Comparison of ENCODE assay signal across 20 cellular contexts in the genomic region with DNA sequence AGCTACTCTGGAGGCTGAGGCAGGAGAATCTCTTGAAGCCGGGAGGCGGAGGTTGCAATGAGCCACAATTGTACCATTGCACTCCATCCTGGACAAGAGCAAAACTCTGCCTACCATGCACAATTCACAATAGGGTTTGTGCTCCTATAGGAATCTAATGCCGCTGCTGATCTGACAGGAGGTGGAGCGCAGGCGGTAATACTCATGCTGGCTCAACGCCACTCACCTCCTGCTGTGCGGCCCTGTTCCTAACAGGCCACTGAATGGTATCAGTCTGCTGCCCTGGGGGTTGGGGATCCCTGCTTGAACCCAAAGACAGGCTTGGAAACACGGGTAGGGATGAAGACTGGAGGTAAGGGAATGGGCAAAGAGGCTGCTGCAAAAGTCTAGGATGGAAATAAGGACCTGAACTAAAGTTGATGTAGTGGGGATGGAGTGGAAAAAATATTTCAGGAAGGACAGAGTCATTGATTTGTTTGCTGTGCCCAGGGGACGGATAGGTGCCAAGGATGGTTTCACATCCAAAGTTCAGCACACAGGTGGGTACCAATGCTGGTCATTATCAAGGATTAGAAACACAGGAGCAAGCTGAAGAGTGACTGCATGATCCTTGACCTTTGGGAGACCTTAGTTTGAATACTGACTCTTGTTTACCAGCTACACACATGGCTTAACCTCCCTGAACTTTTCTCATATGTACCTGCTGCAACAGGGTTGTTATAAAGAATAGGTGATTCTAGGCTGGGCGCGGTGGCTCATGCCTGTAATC. TPM values are rescaled to one million over a fixed set of nuclear protein-coding genes. Genes with fewer than 3 reads are reported as not detected.
DNase-seq lines count a peak whose midpoint lies in the region; ATAC-seq and TF ChIP-seq lines count a peak whose summit lies in the region.
"Had no signal": no experiment of that assay in that cellular context is flagged by ENCODE, and none has a peak within 500 bp of the region (broad histone marks: within the 10 kb centered on the region; RNA-seq: fewer than 3 reads in every experiment).

No MANE protein-coding gene starts in this region.

- no peaks in the 10 kb centered on the region for H3K27me3 Mint-ChIP-seq in CD4-positive, alpha-beta T cell
- H3K27me3 Mint-ChIP-seq in CD8-positive, alpha-beta memory T cell = peaks cover 3% of the 10 kb centered on the region in 2 donors
- H3K27me3 Mint-ChIP-seq in activated T-helper 2 cell treated with anti-CD3 and anti-CD28 coated beads, Interferon-gamma antibody, Interleukin-2, Interleukin-4, amounts not matched to agents 10 μg/mL and 5 μg/mL and 100 μg/mL, durations not matched to agents 14 hours and 24 hours and 36 hours (ENCODE audit: low read depth) = no peaks in the 10 kb centered on the region
- H3K27me3 Mint-ChIP-seq in naive B cell = no peaks in the 10 kb centered on the region

- H3K9me3 Mint-ChIP-seq in CD4-positive, alpha-beta T cell = no peaks in the 10 kb centered on the region
- no peaks in the 10 kb centered on the region for H3K9me3 Mint-ChIP-seq in CD8-positive, alpha-beta memory T cell
- no peaks in the 10 kb centered on the region for H3K9me3 Mint-ChIP-seq in activated T-helper 2 cell treated with anti-CD3 and anti-CD28 coated beads, Interferon-gamma antibody, Interleukin-2, Interleukin-4, amounts not matched to agents 10 μg/mL and 5 μg/mL and 100 μg/mL, durations not matched to agents 14 hours and 24 hours and 36 hours
- H3K9me3 Mint-ChIP-seq in naive B cell = no peaks in the 10 kb centered on the region
- H3K9me3 Mint-ChIP-seq: dendritic cell treated with granulocyte-macrophage colony-stimulating factor and Interleukin-4, amounts not matched to agents 40 ng/mL and 50 ng/mL, for 4 days had no signal

- peaks cover 6% of the 10 kb centered on the region for H3K36me3 ChIP-seq in CD8-positive, alpha-beta memory T cell (ENCODE audit: insufficient read depth, low read length)
- H3K36me3 ChIP-seq in prostate gland (no peaks in the 10 kb centered on the region), transverse colon (peaks cover 0 to 6% (median 0%) of the 10 kb centered on the region in 4 donors)

- peaks cover 14% of the 10 kb centered on the region for H3K4me1 ChIP-seq in CD8-positive, alpha-beta memory T cell (ENCODE audit: insufficient read depth, low read length)
- H3K4me1 ChIP-seq in prostate gland (replicated peaks) = no peaks in the 10 kb centered on the region
- peaks cover 6 to 12% (median 7%) of the 10 kb centered on the region in 4 donors for H3K4me1 ChIP-seq in transverse colon
- H3K4me1 ChIP-seq: SJCRH30 had no signal

- H3K4me3 ChIP-seq in CD8-positive, alpha-beta memory T cell (ENCODE audit: low read length) = no peak overlapping the region
- H3K4me3 ChIP-seq in prostate gland (no peak overlapping the region), transverse colon (no peak overlapping the region)
- H3K4me3 ChIP-seq: BLaER1, gastroesophageal sphincter, SJCRH30, smooth muscle cell had no signal

- no peak for TF ChIP-seq EP300 in transverse colon (IDR thresholded peaks at IDR 0.05; ENCODE audit: low read depth)

- peaks cover 26% of the 10 kb centered on the region for H3K36me3 Mint-ChIP-seq in CD4-positive, alpha-beta T cell (ENCODE audit: low read depth)
- H3K36me3 Mint-ChIP-seq in CD8-positive, alpha-beta memory T cell = peaks cover 4 to 37% (median 6%) of the 10 kb centered on the region in 3 donors
- H3K36me3 Mint-ChIP-seq in activated T-helper 2 cell treated with anti-CD3 and anti-CD28 coated beads, Interferon-gamma antibody, Interleukin-2, Interleukin-4, amounts not matched to agents 10 μg/mL and 5 μg/mL and 100 μg/mL, durations not matched to agents 14 hours and 24 hours and 36 hours (ENCODE audit: low read depth) = peaks cover 41% of the 10 kb centered on the region
- peaks cover 0 to 7% of the 10 kb centered on the region in 2 donors for H3K36me3 Mint-ChIP-seq in naive B cell

- TF ChIP-seq POLR2A in prostate gland (IDR thresholded peaks at IDR 0.05) (no peak), transverse colon (IDR thresholded peaks at IDR 0.05) (no peak)

- 93% methylated on average over 11 of the region's 11 CpGs for WGBS in prostate gland
- 60 to 92% methylated on average over 1 to 11 of the region's 11 CpGs for WGBS in transverse colon (ENCODE audit: low coverage in 1 of 2), 2 donors

- H3K27ac ChIP-seq in CD4-positive, alpha-beta T cell (ENCODE audit: low read depth, low read length) = no peak overlapping the region
- no peak overlapping the region for H3K27ac ChIP-seq in CD8-positive, alpha-beta memory T cell (ENCODE audit: low read depth, low read length)
- H3K27ac ChIP-seq in prostate gland (no peak overlapping the region), transverse colon (no peak overlapping the region)
- H3K27ac ChIP-seq: BLaER1, gastroesophageal sphincter, SJCRH30 had no signal

- H3K27me3 ChIP-seq in CD4-positive, alpha-beta T cell (ENCODE audit: control insufficient read depth, insufficient read depth, low read length) = no peaks in the 10 kb centered on the region
- no peaks in the 10 kb centered on the region for H3K27me3 ChIP-seq in CD8-positive, alpha-beta memory T cell (ENCODE audit: insufficient read depth, low read length, poor library complexity, severe bottlenecking)
- H3K27me3 ChIP-seq in prostate gland (replicated peaks; ENCODE audit: insufficient read depth) (no peaks in the 10 kb centered on the region), transverse colon (no peaks in the 10 kb centered on the region)
- H3K27me3 ChIP-seq: BLaER1, gastroesophageal sphincter, SJCRH30 had no signal

- intact Hi-C loops in CD4-positive, alpha-beta T cell (cut with DNase I, micrococcal nuclease) = loop anchor here (5.0 kb wide), 2 partner anchors 98 to 587 kb away; partner anchors contain the start of genes LANCL2 (in 2 of the 2), CCT6A (in 1 of the 2) and PSPH (in 1 of the 2)
- intact Hi-C loops in activated T-helper 2 cell treated with anti-CD3 and anti-CD28 coated beads, Interferon-gamma antibody, Interleukin-2, Interleukin-4, amounts not matched to agents 10 μg/mL and 5 μg/mL and 100 μg/mL, durations not matched to agents 14 hours and 24 hours and 36 hours (cut with micrococcal nuclease) = loop anchor here (5.0 kb wide), 1 partner anchor 587 kb away; the partner anchor contains the start of gene LANCL2
- intact Hi-C loops in prostate gland (cut with DNase I) (no loop called here), transverse colon (cut with DNase I; ENCODE audit: low total_unique reads) (no loop called here)

- CTCF ChIA-PET in CD4-positive, alpha-beta T cell (lab: Charles Lee) = no interaction called here
- CTCF ChIA-PET in CD8-positive, alpha-beta memory T cell (lab: Charles Lee) = no interaction called here

- H3K9me3 ChIP-seq in CD4-positive, alpha-beta T cell (ENCODE audit: control insufficient read depth, low read length) = no peaks in the 10 kb centered on the region
- H3K9me3 ChIP-seq in CD8-positive, alpha-beta memory T cell (ENCODE audit: low read length) = no peaks in the 10 kb centered on the region
- H3K9me3 ChIP-seq in prostate gland (no peaks in the 10 kb centered on the region), transverse colon (no peaks in the 10 kb centered on the region)
- H3K9me3 ChIP-seq: BLaER1, gastroesophageal sphincter, SJCRH30 had no signal

- in situ Hi-C loops in transverse colon (cut with MboI; ENCODE audit: low pct_ligation_motif_present in 1 of 4, low pct_unique_long_range_greater_than_20kb in 1 of 4, low sequenced_read_pairs in 3 of 4) = loop anchor here (10.0 to 25.0 kb wide), 2 partner anchors 69 to 317 kb away; partner anchors contain the start of gene ZNF713 (in 1 of the 4)

- no peak for ATAC-seq in CD4-positive, alpha-beta T cell (ENCODE audit: poor library complexity)
- no peak for ATAC-seq in naive B cell (ENCODE audit: low read depth in 2 of 2)
- ATAC-seq: gastroesophageal sphincter had no signal

- H3K27ac Mint-ChIP-seq in CD4-positive, alpha-beta T cell = peak overlapping the region; percentile 92
- peak overlapping the region in 5 of 8 donors; percentile 0 to 93 (median 66) for H3K27ac Mint-ChIP-seq in CD8-positive, alpha-beta memory T cell
- H3K27ac Mint-ChIP-seq in activated T-helper 2 cell treated with anti-CD3 and anti-CD28 coated beads, Interferon-gamma antibody, Interleukin-2, Interleukin-4, amounts not matched to agents 10 μg/mL and 5 μg/mL and 100 μg/mL, durations not matched to agents 14 hours and 24 hours and 36 hours = no peak overlapping the region
- H3K27ac Mint-ChIP-seq in naive B cell = peak overlapping the region in 4 of 6 donors; percentile 18 to 73 (median 54)
- H3K27ac Mint-ChIP-seq: dendritic cell treated with granulocyte-macrophage colony-stimulating factor and Interleukin-4, amounts not matched to agents 40 ng/mL and 50 ng/mL, for 4 days had no signal

- POLR2A ChIA-PET in CD4-positive, alpha-beta T cell (lab: Charles Lee) = no interaction called here
- POLR2A ChIA-PET in CD8-positive, alpha-beta memory T cell (lab: Charles Lee) = no interaction called here

- H3K4me1 Mint-ChIP-seq in CD4-positive, alpha-beta T cell (ENCODE audit: low read depth) = peaks cover 26% of the 10 kb centered on the region
- peaks cover 20 to 32% (median 29%) of the 10 kb centered on the region in 3 donors for H3K4me1 Mint-ChIP-seq in CD8-positive, alpha-beta memory T cell
- H3K4me1 Mint-ChIP-seq in activated T-helper 2 cell treated with anti-CD3 and anti-CD28 coated beads, Interferon-gamma antibody, Interleukin-2, Interleukin-4, amounts not matched to agents 10 μg/mL and 5 μg/mL and 100 μg/mL, durations not matched to agents 14 hours and 24 hours and 36 hours (ENCODE audit: low read depth) = peaks cover 8% of the 10 kb centered on the region
- H3K4me1 Mint-ChIP-seq in naive B cell = peaks cover 16 to 30% (median 24%) of the 10 kb centered on the region in 3 donors

- peak overlapping the region; percentile 94 for H3K4me3 Mint-ChIP-seq in CD4-positive, alpha-beta T cell
- peak overlapping the region; percentile 88 to 94 (median 93) for H3K4me3 Mint-ChIP-seq in CD8-positive, alpha-beta memory T cell
- H3K4me3 Mint-ChIP-seq in activated T-helper 2 cell treated with anti-CD3 and anti-CD28 coated beads, Interferon-gamma antibody, Interleukin-2, Interleukin-4, amounts not matched to agents 10 μg/mL and 5 μg/mL and 100 μg/mL, durations not matched to agents 14 hours and 24 hours and 36 hours (ENCODE audit: low read depth) = peak overlapping the region; percentile 90
- H3K4me3 Mint-ChIP-seq in naive B cell = peak overlapping the region in 7 of 8 donors; percentile 40 to 98 (median 97)
- H3K4me3 Mint-ChIP-seq: dendritic cell treated with granulocyte-macrophage colony-stimulating factor and Interleukin-4, amounts not matched to agents 40 ng/mL and 50 ng/mL, for 4 days had no signal

- TF ChIP-seq CTCF in CD4-positive, alpha-beta T cell (IDR thresholded peaks at IDR 0.05) = no peak
- no peak for TF ChIP-seq CTCF in prostate gland (IDR thresholded peaks at IDR 0.05)
- no peak for TF ChIP-seq CTCF in transverse colon (IDR thresholded peaks at IDR 0.05)

- DNase-seq in CD4-positive, alpha-beta T cell = no peak
- DNase-seq in CD8-positive, alpha-beta memory T cell = no peak
- no peak for DNase-seq in activated T-helper 2 cell treated with anti-CD3 and anti-CD28 coated beads, Interferon-gamma antibody, Interleukin-2, Interleukin-4, amounts not matched to agents 10 μg/mL and 5 μg/mL and 100 μg/mL, durations not matched to agents 14 hours and 24 hours and 36 hours (ENCODE audit: low spot score)
- DNase-seq in naive B cell (no peak), prostate gland (ENCODE audit: low spot score) (no peak), transverse colon (no peak), SKM-1 treated with dmso at 0.1 percent for 144 hours (lab: John Stamatoyannopoulos, UW; ENCODE audit: unreplicated experiment) (no peak)
- DNase-seq: activated CD4-positive, alpha-beta T cell treated with anti-CD3 and anti-CD28 coated beads, Interleukin-2, amount 50 U/mL, for 1 hour; activated effector memory CD4-positive, alpha-beta T cell treated with Interleukin-2 at 50 U/mL for 16 hours; DMS53; NCI-H1092; NCI-H2107; NCI-H69; posterior cingulate gyrus; SJCRH30; stimulated activated CD4-positive, alpha-beta T cell treated with anti-CD3 and anti-CD28 coated beads, Interleukin-4, amount 100 ng/mL, for 4 hours had no signal

RNA-seq across cellular contexts. Expression of gene MRPS17, which starts 2.2 kb away (rescaled TPM):
- total RNA-seq in CD4-positive, alpha-beta T cell = 1 to 10 TPM; 6.7 to 6.9 TPM
- 10 to 100 TPM; 34.3 to 35.5 TPM for total RNA-seq in CD8-positive, alpha-beta memory T cell
- 19.0 TPM for polyA plus RNA-seq in CD8-positive, alpha-beta memory T cell
- 28.3 and 29.4 TPM in 2 replicates for total RNA-seq in activated T-helper 2 cell treated with anti-CD3 and anti-CD28 coated beads, Interferon-gamma antibody, Interleukin-2, Interleukin-4, amounts not matched to agents 10 μg/mL and 5 μg/mL and 100 μg/mL, durations not matched to agents 14 hours and 24 hours and 36 hours
- polyA plus RNA-seq in naive B cell (ENCODE audit: low read depth in 6 of 6) = 10 to 100 TPM; 10.0 to 18.1 (median 17.5) TPM
- total RNA-seq in prostate gland = 10 to 100 TPM in 1 of 2 donors, 1 to 10 TPM in 1; 5.8 to 11.6 TPM
- total RNA-seq in transverse colon = 10 to 100 TPM in 1 of 4 donors, 1 to 10 TPM in 3; 1.1 to 11.5 (median 4.5) TPM

RNA-seq across cellular contexts. Expression of gene NIPSNAP2, which starts 10.5 kb away (rescaled TPM):
- 10 to 100 TPM; 40.7 to 45.9 TPM for total RNA-seq in CD4-positive, alpha-beta T cell
- 10 to 100 TPM; 42.2 to 46.5 TPM for total RNA-seq in CD8-positive, alpha-beta memory T cell
- polyA plus RNA-seq in CD8-positive, alpha-beta memory T cell = 36.4 TPM
- 52.3 and 56.3 TPM in 2 replicates for total RNA-seq in activated T-helper 2 cell treated with anti-CD3 and anti-CD28 coated beads, Interferon-gamma antibody, Interleukin-2, Interleukin-4, amounts not matched to agents 10 μg/mL and 5 μg/mL and 100 μg/mL, durations not matched to agents 14 hours and 24 hours and 36 hours
- 100 to 1,000 TPM in 1 of 6 donors, 10 to 100 TPM in 5; 47.8 to 137 (median 57.2) TPM for polyA plus RNA-seq in naive B cell (ENCODE audit: low read depth in 6 of 6)
- 10 to 100 TPM; 83.3 to 84.0 TPM for total RNA-seq in prostate gland
- 100 to 1,000 TPM in 1 of 4 donors, 10 to 100 TPM in 3; 56.9 to 107 (median 84.1) TPM for total RNA-seq in transverse colon

Comparison
In these comparisons a context has a peak if more than half of its experiments do, and no peak if none do; other contexts are left out.
1. intact Hi-C loops: an anchor here in CD4-positive, alpha-beta T cell (5.0 kb wide) and activated T-helper 2 cell treated with anti-CD3 and anti-CD28 coated beads, Interferon-gamma antibody, Interleukin-2, Interleukin-4, amounts not matched to agents 10 μg/mL and 5 μg/mL and 100 μg/mL, durations not matched to agents 14 hours and 24 hours and 36 hours (5.0 kb wide); none called in prostate gland and transverse colon.